ENCODE assay signal across 21 cellular contexts in the genomic region with DNA sequence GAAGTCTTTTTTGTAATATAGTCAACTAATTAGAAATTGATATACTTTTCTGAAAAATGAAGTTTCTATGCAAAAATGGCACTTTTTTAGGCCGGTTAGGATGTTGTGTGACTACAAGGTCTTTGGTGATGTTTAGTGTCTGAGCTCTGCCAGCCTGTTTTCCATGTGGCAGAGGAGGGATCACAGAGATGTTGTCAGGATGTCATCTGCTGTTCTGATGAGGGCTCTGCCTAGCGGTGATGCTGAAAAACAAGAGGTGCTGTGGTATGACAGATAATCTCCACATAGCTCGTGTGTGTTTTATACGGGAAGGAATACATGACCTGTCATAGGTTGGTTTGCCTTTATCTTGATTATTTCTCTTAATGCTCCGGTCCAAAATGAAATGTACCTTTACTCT.
"Had no signal": no experiment of that assay in that cellular context is flagged by ENCODE, and none has a peak within 500 bp of the region (broad histone marks: within the 10 kb centered on the region; RNA-seq: fewer than 3 reads in every experiment).

No MANE protein-coding gene starts in this region.

- ATAC-seq: activated CD4-positive, alpha-beta T cell treated with anti-CD3 and anti-CD28 coated beads for 36 hours; activated CD8-positive, alpha-beta memory T cell treated with anti-CD3 and anti-CD28 coated beads, Interleukin-2, amount 10 ng/mL, durations not matched to agents 7 days and 5 days; activated naive CD4-positive, alpha-beta T cell treated with anti-CD3 and anti-CD28 coated beads, Interleukin-2, amount 50 U/mL, for 72 hours; activated T-cell treated with anti-CD3 and anti-CD28 coated beads, Interleukin-2, amount 50 U/mL, for 4 hours; gastrocnemius medialis; heart right ventricle; lower lobe of right lung; right lobe of liver; stimulated activated naive CD8-positive, alpha-beta T cell treated with anti-CD3 and anti-CD28 coated beads, Interleukin-15, Interleukin-2, amounts not matched to agents 100 U/mL and 50 U/mL, for 24 hours had no signal

- H3K4me3 Mint-ChIP-seq: activated CD4-positive, alpha-beta memory T cell treated with anti-CD3 and anti-CD28 coated beads for 36 hours; activated CD4-positive, alpha-beta T cell treated with anti-CD3 and anti-CD28 coated beads for 36 hours; activated CD8-positive, alpha-beta memory T cell treated with anti-CD3 and anti-CD28 coated beads, Interleukin-2, amount 10 ng/mL, durations not matched to agents 7 days and 5 days; activated T-cell treated with anti-CD3 and anti-CD28 coated beads, Interleukin-2, amount 50 U/mL, for 4 hours; endodermal cell; neural crest cell had no signal

- H3K4me1 ChIP-seq: gastrocnemius medialis, lower lobe of right lung, right lobe of liver, transverse colon, vagina had no signal

- DNase-seq: activated CD4-positive, alpha-beta memory T cell treated with anti-CD3 and anti-CD28 coated beads for 36 hours; activated CD4-positive, alpha-beta T cell treated with anti-CD3 and anti-CD28 coated beads for 36 hours; activated CD8-positive, alpha-beta memory T cell treated with anti-CD3 and anti-CD28 coated beads, Interleukin-2, amount 10 ng/mL, durations not matched to agents 7 days and 5 days; activated effector memory CD4-positive, alpha-beta T cell treated with anti-CD3 and anti-CD28 coated beads, Interleukin-2, amount 50 U/mL, for 16 hours; activated T-cell treated with anti-CD3 and anti-CD28 coated beads, Interleukin-2, amount 50 U/mL, for 4 hours; dorsolateral prefrontal cortex; gastrocnemius medialis; heart right ventricle; left cardiac atrium; lower lobe of right lung; midbrain; right lobe of liver; stimulated activated CD4-positive, alpha-beta T cell treated with anti-CD3 and anti-CD28 coated beads, Interleukin-4, amount 100 ng/mL, for 4 hours; stimulated activated CD8-positive, alpha-beta memory T cell treated with anti-CD3 and anti-CD28 coated beads, Interleukin-4, amount 100 ng/mL, for 48 hours; stimulated activated naive CD8-positive, alpha-beta T cell treated with anti-CD3 and anti-CD28 coated beads, Interleukin-15, Interleukin-2, amounts not matched to agents 100 U/mL and 50 U/mL, for 24 hours; transverse colon had no signal

- H3K4me3 ChIP-seq: dorsolateral prefrontal cortex, gastrocnemius medialis, heart right ventricle, lower lobe of right lung, right lobe of liver, smooth muscle cell, transverse colon, vagina had no signal

- H3K9me3 Mint-ChIP-seq: activated CD4-positive, alpha-beta memory T cell treated with anti-CD3 and anti-CD28 coated beads for 36 hours; activated naive CD4-positive, alpha-beta T cell treated with anti-CD3 and anti-CD28 coated beads, Interleukin-2, amount 50 U/mL, for 72 hours; activated T-cell treated with anti-CD3 and anti-CD28 coated beads, Interleukin-2, amount 50 U/mL, for 4 hours; endodermal cell; neural crest cell had no signal

- H3K27ac Mint-ChIP-seq: activated CD4-positive, alpha-beta T cell treated with anti-CD3 and anti-CD28 coated beads for 36 hours had no signal

- H3K27me3 ChIP-seq: dorsolateral prefrontal cortex, gastrocnemius medialis, heart right ventricle, right lobe of liver, transverse colon, vagina had no signal

- H3K27ac ChIP-seq: gastrocnemius medialis, heart right ventricle, lower lobe of right lung, right lobe of liver, transverse colon, vagina had no signal

- H3K9me3 ChIP-seq: gastrocnemius medialis, heart right ventricle, lower lobe of right lung, right lobe of liver, transverse colon, vagina had no signal

- H3K27me3 Mint-ChIP-seq: activated CD4-positive, alpha-beta memory T cell treated with anti-CD3 and anti-CD28 coated beads for 36 hours; activated CD4-positive, alpha-beta T cell treated with anti-CD3 and anti-CD28 coated beads for 36 hours; activated CD8-positive, alpha-beta memory T cell treated with anti-CD3 and anti-CD28 coated beads, Interleukin-2, amount 10 ng/mL, durations not matched to agents 7 days and 5 days had no signal
